ENCODE assay signal across 31 cellular contexts in genomic region chr10:4023997-4024396, GRCh38.
DNase-seq lines count a peak whose midpoint lies in the region; ATAC-seq, FAIRE-seq and TF ChIP-seq lines count a peak whose summit lies in the region.
"Had no signal": no experiment of that assay in that cellular context is flagged by ENCODE, and none has a peak within 500 bp of the region (broad histone marks: within the 10 kb centered on the region; RNA-seq: fewer than 3 reads in every experiment).

No MANE protein-coding gene starts in this region.

- no peak overlapping the region for H3K4ac ChIP-seq in H1 (replicated peaks; ENCODE audit: insufficient read length, low read depth, low read length)
- peak overlapping the region; percentile 34 for H3K4ac ChIP-seq in trophoblast cell (ENCODE audit: low read depth, low read length)

- FAIRE-seq in H1 (lab: Jason Lieb, UNC) (no peak), kidney (lab: Jason Lieb, UNC) (no peak)

- H2BK12ac ChIP-seq in H1 (ENCODE audit: low read depth, low read length): no peak overlapping the region
- peak overlapping the region; percentile 86 for H2BK12ac ChIP-seq in trophoblast cell (ENCODE audit: low read length)

- TF ChIP-seq RAD21 in H1 (IDR thresholded peaks at IDR 0.05 in 1 of 2, conservative IDR thresholded peaks at IDR 0.05 in 1 of 2; ENCODE audit: low read depth in 2 of 2, low read length in 2 of 2): no peak

- H3K14ac ChIP-seq in H1 (ENCODE audit: insufficient read length) (no peak overlapping the region), trophoblast cell (ENCODE audit: low read length) (peak overlapping the region; percentile 80)

- no peaks in the 10 kb centered on the region for H3K4me1 ChIP-seq in Panc1 (ENCODE audit: control insufficient read depth, insufficient read depth, low read length)
- H3K4me1 ChIP-seq in H1 (replicated peaks in 1 of 4; ENCODE audit: control insufficient read depth in 3 of 4, insufficient read depth in 4 of 4, low read length in 3 of 4): no peaks in the 10 kb centered on the region
- H3K4me1 ChIP-seq in trophoblast cell (ENCODE audit: control insufficient read depth in 1 of 2, insufficient read depth in 2 of 2, low read length in 2 of 2): peaks cover 12 to 15% of the 10 kb centered on the region in 2 experiments
- no peaks in the 10 kb centered on the region for H3K4me1 ChIP-seq in kidney (ENCODE audit: control insufficient read depth in 1 of 2, insufficient read depth in 1 of 2, low read depth in 1 of 2, low read length in 2 of 2)
- H3K4me1 ChIP-seq: body of pancreas, gastroesophageal sphincter, parathyroid adenoma, testis had no signal

- BruUV-seq in Panc1 (replicated peaks; lab: Mats Ljungman, UMichigan): no TSS peak

- no peaks in the 10 kb centered on the region for H3K27me3 ChIP-seq in Panc1 (ENCODE audit: control insufficient read depth, insufficient read depth, low read length)
- no peaks in the 10 kb centered on the region for H3K27me3 ChIP-seq in H1 (replicated peaks in 1 of 4; ENCODE audit: control insufficient read depth in 3 of 4, extremely low read depth in 1 of 4, insufficient read depth in 3 of 4, low read length in 3 of 4)
- H3K27me3 ChIP-seq in trophoblast cell (ENCODE audit: insufficient read depth, low read length): no peaks in the 10 kb centered on the region
- H3K27me3 ChIP-seq: gastroesophageal sphincter, testis had no signal

- intact Hi-C loops in Panc1 (cut with micrococcal nuclease; ENCODE audit: unreplicated experiment): no loop called here
- intact Hi-C loops in kidney (cut with DNase I): no loop called here

- peak; percentile 18 for DNase-seq in NCI-H2227 (lab: John Stamatoyannopoulos, UW; ENCODE audit: unreplicated experiment)
- no peak for DNase-seq in NCI-H2227 treated with DMSO at 0.1 percent for 48 hours (lab: John Stamatoyannopoulos, UW)
- no peak for DNase-seq in Panc1 (ENCODE audit: low read depth, low spot score)
- DNase-seq in H1 (ENCODE audit: low read depth in 1 of 2, low spot score in 2 of 2): no peak
- peak in 1 of 2 donors; percentile 56 for DNase-seq in trophoblast cell
- DNase-seq in stimulated activated CD4-positive, alpha-beta T cell treated with anti-CD3 and anti-CD28 coated beads, Interleukin-1b, Interleukin-23, amount 100 ng/mL, for 48 hours: no peak
- DNase-seq in Kasumi-1 (lab: John Stamatoyannopoulos, UW): no peak
- DNase-seq in kidney: no peak
- DNase-seq: 8988T; activated CD4-positive, alpha-beta T cell treated with anti-CD3 and anti-CD28 coated beads, Interleukin-2, amount 50 U/mL, for 4 hours; activated CD8-positive, alpha-beta memory T cell treated with anti-CD3 and anti-CD28 coated beads, Interleukin-2, amount 50 U/mL, for 48 hours; activated naive CD4-positive, alpha-beta T cell treated with Interleukin-2 at 50 U/mL for 16 hours; body of pancreas; Calu3; DMS79; H7; NCI-H1436; NCI-H2171; NCI-H524 treated with DMSO at 0.1 percent for 48 hours; nephron progenitor cell; NK-92 treated with Interleukin-12 subunit alpha and Interleukin-12 subunit beta, amount 100 ng/mL, for 24 hours; Right ventricle myocardium superior; stimulated activated CD8-positive, alpha-beta memory T cell treated with anti-CD3 and anti-CD28 coated beads, Interleukin-4, amount 100 ng/mL, for 48 hours; T-helper 2 cell; testis had no signal

- no peak for TF ChIP-seq POLR2A in H1 (IDR thresholded peaks at IDR 0.05; ENCODE audit: control extremely low read depth in 1 of 2, low read depth in 2 of 2, low read length in 2 of 2)

- H4K12ac ChIP-seq in trophoblast cell (ENCODE audit: low read depth, low read length): no peak overlapping the region

- H3K56ac ChIP-seq in H1 (replicated peaks; ENCODE audit: insufficient read length, low read depth, low read length): no peak overlapping the region

- no peak overlapping the region for H3K23ac ChIP-seq in H1 (ENCODE audit: insufficient read length)
- no peak overlapping the region for H3K23ac ChIP-seq in trophoblast cell (ENCODE audit: low read length)

- no peak for TF ChIP-seq EP300 in H1 (IDR thresholded peaks at IDR 0.05; ENCODE audit: borderline replicate concordance in 1 of 2, low read depth in 2 of 2, low read length in 2 of 2)

- H3K27ac ChIP-seq in Panc1 (ENCODE audit: low read length) (peak overlapping the region; percentile 48; the same call in 1 of the 2 replicates), H1 (ENCODE audit: low read depth, low read length) (no peak overlapping the region), trophoblast cell (ENCODE audit: low read depth, low read length) (peak overlapping the region; percentile 94), kidney (ENCODE audit: low read depth in 2 of 2, low read length in 2 of 2) (no peak overlapping the region)
- H3K27ac ChIP-seq: body of pancreas, gastroesophageal sphincter, KMS-11, parathyroid adenoma, testis had no signal

- H2BK120ac ChIP-seq in H1 (replicated peaks; ENCODE audit: low read depth, low read length) (no peak overlapping the region), trophoblast cell (ENCODE audit: insufficient read depth, low read length, poor library complexity) (peak overlapping the region; percentile 91)

- WGBS in H1 (ENCODE audit: extremely low coverage in 1 of 2, insufficient coverage in 1 of 2, insufficient read length in 1 of 2, insufficient replicate concordance in 2 of 2, low coverage in 1 of 2, low lambda C conversion rate in 2 of 2, missing lambda C conversion rate in 1 of 2), 2 experiments: 98% methylated on average over 17 of the region's 17 CpGs; no CpG with 5 or more reads in 1 of the 2 experiments
- no CpG with 5 or more reads among the region's 17 CpGs for WGBS in trophoblast cell (ENCODE audit: extremely low coverage, insufficient coverage, insufficient read length)

- no peak overlapping the region for H3K18ac ChIP-seq in H1 (ENCODE audit: extremely low read depth, low read length)
- H3K18ac ChIP-seq in trophoblast cell (ENCODE audit: low read length): peak overlapping the region; percentile 78

- no peaks in the 10 kb centered on the region for H3K23me2 ChIP-seq in H1 (ENCODE audit: low read depth, low read length)

- H3K79me1 ChIP-seq in H1 (ENCODE audit: low read depth, low read length) (no peaks in the 10 kb centered on the region), trophoblast cell (ENCODE audit: low read length) (peaks cover 19% of the 10 kb centered on the region)

- no peak overlapping the region for H3K9ac ChIP-seq in H1 (replicated peaks in 1 of 4; ENCODE audit: extremely low read depth in 1 of 4, low read depth in 3 of 4, low read length in 3 of 4)
- no peak overlapping the region for H3K9ac ChIP-seq in trophoblast cell (ENCODE audit: low read length)
- H3K9ac ChIP-seq in kidney (ENCODE audit: low read length in 2 of 2): no peak overlapping the region
- H3K9ac ChIP-seq: KMS-11, parathyroid adenoma had no signal

- H2AK5ac ChIP-seq in H1 (ENCODE audit: low read depth, low read length) (no peak overlapping the region), trophoblast cell (ENCODE audit: low read length) (peak overlapping the region; percentile 61)

- CTCF ChIA-PET in Panc1 (lab: Charles Lee): no interaction called here
- CTCF ChIA-PET in H1 (lab: Charles Lee; ENCODE audit: partially characterized antibody): interaction anchor here (0.6 kb wide), 1 partner anchor 136 kb away, joined by 4 read pairs; no protein-coding TSS in a partner anchor

- no peak for TF ChIP-seq CTCF in Panc1 (IDR thresholded peaks at IDR 0.05)
- no peak for TF ChIP-seq CTCF in H1 (IDR thresholded peaks at IDR 0.05; ENCODE audit: control extremely low read depth in 1 of 3, insufficient read depth in 1 of 3, low read depth in 1 of 3, low read length in 3 of 3)
- no peak for TF ChIP-seq CTCF in kidney (IDR thresholded peaks at IDR 0.05; ENCODE audit: borderline replicate concordance, extremely low read depth, insufficient read depth)

- no peak overlapping the region for H3K4me2 ChIP-seq in H1 (ENCODE audit: insufficient read depth in 1 of 2, low read depth in 2 of 2, low read length in 2 of 2)
- no peak overlapping the region for H3K4me2 ChIP-seq in trophoblast cell (ENCODE audit: low read length)
- H3K4me2 ChIP-seq: KMS-11 had no signal

- H3K36me3 ChIP-seq in Panc1 (ENCODE audit: control insufficient read depth, insufficient read depth, low read length) (no peaks in the 10 kb centered on the region), H1 (ENCODE audit: control insufficient read depth in 2 of 4, insufficient read depth in 4 of 4, low read length in 3 of 4) (no peaks in the 10 kb centered on the region), trophoblast cell (ENCODE audit: control insufficient read depth in 1 of 2, insufficient read depth in 2 of 2, low read length in 2 of 2) (no peaks in the 10 kb centered on the region), kidney (ENCODE audit: control insufficient read depth in 1 of 2, insufficient read depth in 2 of 2, low read length in 2 of 2) (no peaks in the 10 kb centered on the region)
- H3K36me3 ChIP-seq: gastroesophageal sphincter had no signal

- H2AFZ ChIP-seq in H1 (ENCODE audit: low read length): no peak overlapping the region
- H2AFZ ChIP-seq in trophoblast cell (ENCODE audit: insufficient read depth, low read length, poor library complexity): no peak overlapping the region
- H2AFZ ChIP-seq: parathyroid adenoma had no signal

- ATAC-seq in Panc1: no peak
- ATAC-seq: activated CD4-positive, CD25-positive, alpha-beta regulatory T cell treated with anti-CD3 and anti-CD28 coated beads, Interleukin-2, amount 50 U/mL, for 24 hours; body of pancreas; gastroesophageal sphincter; left lobe of liver; SK-N-SH treated with all-trans-retinoic acid at 6 μM for 48 hours had no signal

- H2BK5ac ChIP-seq in H1 (ENCODE audit: low read depth, low read length) (no peak overlapping the region), trophoblast cell (ENCODE audit: low read depth, low read length, poor library complexity) (peak overlapping the region; percentile 77)

- in situ Hi-C loops in Panc1 (cut with HindIII; ENCODE audit: low pct_unique_long_range_greater_than_20kb, low sequenced_read_pairs): no loop called here

- H4K91ac ChIP-seq in H1 (replicated peaks; ENCODE audit: insufficient read length, low read length): no peak overlapping the region
- peak overlapping the region; percentile 97 for H4K91ac ChIP-seq in trophoblast cell (ENCODE audit: low read depth, low read length)

- H2BK15ac ChIP-seq in H1 (ENCODE audit: low read length): no peak overlapping the region

- no peaks in the 10 kb centered on the region for H4K20me1 ChIP-seq in H1 (replicated peaks in 1 of 2; ENCODE audit: control insufficient read depth in 1 of 2, insufficient read depth in 2 of 2, low read length in 2 of 2)

- no peaks in the 10 kb centered on the region for H3K79me2 ChIP-seq in H1 (ENCODE audit: control insufficient read depth in 1 of 2, insufficient read depth in 2 of 2, low read length in 2 of 2)
- H3K79me2 ChIP-seq in trophoblast cell (ENCODE audit: control insufficient read depth, insufficient read depth, low read length, poor library complexity): no peaks in the 10 kb centered on the region
- H3K79me2 ChIP-seq: parathyroid adenoma had no signal

- H4K5ac ChIP-seq in H1 (ENCODE audit: insufficient read length, low read depth, low read length): no peak overlapping the region

- no peak overlapping the region for H2BK20ac ChIP-seq in H1 (ENCODE audit: low read length)

- no peaks in the 10 kb centered on the region; the same call in 1 of the 2 replicates for H3K9me3 ChIP-seq in Panc1 (ENCODE audit: control insufficient read depth, insufficient read depth, low read depth, low read length)
- no peaks in the 10 kb centered on the region for H3K9me3 ChIP-seq in H1 (ENCODE audit: insufficient read depth in 2 of 2, low read depth in 1 of 2, low read length in 1 of 2)
- no peaks in the 10 kb centered on the region for H3K9me3 ChIP-seq in trophoblast cell (ENCODE audit: insufficient read depth, low read depth, low read length)
- H3K9me3 ChIP-seq in kidney (ENCODE audit: control insufficient read depth in 1 of 2, low read length in 2 of 2): no peaks in the 10 kb centered on the region
- H3K9me3 ChIP-seq: body of pancreas, gastroesophageal sphincter, testis had no signal

- H4K8ac ChIP-seq in H1 (ENCODE audit: extremely low read depth, insufficient read depth, low read length) (no peak overlapping the region), trophoblast cell (ENCODE audit: low read depth, low read length) (peak overlapping the region; percentile 41)

- H3K4me3 ChIP-seq in Panc1 (ENCODE audit: low read depth in 2 of 2, low read length in 2 of 2): no peak overlapping the region
- H3K4me3 ChIP-seq in H1 (ENCODE audit: extremely low read depth in 1 of 4, insufficient read depth in 2 of 4, low read depth in 3 of 4, low read length in 4 of 4): no peak overlapping the region
- H3K4me3 ChIP-seq in trophoblast cell (ENCODE audit: low read depth, low read length): no peak overlapping the region
- H3K4me3 ChIP-seq in kidney (ENCODE audit: low read length in 2 of 2): no peak overlapping the region
- H3K4me3 ChIP-seq: body of pancreas, gastroesophageal sphincter, testis had no signal

- POLR2A ChIA-PET in Panc1 (lab: Charles Lee): no interaction called here
- POLR2A ChIA-PET in H1 (lab: Charles Lee; ENCODE audit: partially characterized antibody): no interaction called here

Comparison
In these comparisons a context has a peak if more than half of its experiments do, and no peak if none do; other contexts are left out.
1. H3K27ac ChIP-seq: peak in Panc1 (single experiment) and trophoblast cell (single experiment); none in H1 (single experiment) and kidney (0 of 2).